Comparison of ENCODE assay signal across 7 cellular contexts in the genomic region with DNA sequence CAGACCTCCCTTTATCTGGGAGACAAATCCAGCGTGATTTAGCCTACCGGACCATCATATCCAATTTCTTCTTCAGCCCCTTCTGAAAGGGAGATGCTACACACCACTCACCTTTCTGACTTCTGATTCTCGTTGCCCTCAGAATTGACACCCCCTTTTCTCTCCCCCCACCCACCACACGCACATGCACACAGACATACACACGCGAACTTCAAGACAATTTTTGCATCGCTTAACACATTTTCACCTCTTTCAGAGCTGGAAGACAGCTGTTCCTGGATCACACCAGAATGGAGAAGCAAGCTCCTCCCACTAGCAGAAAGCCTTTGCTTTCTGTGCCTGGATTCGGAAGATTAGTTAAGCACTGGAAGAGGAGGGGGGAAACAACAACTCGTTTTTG. TPM values are rescaled to one million over a fixed set of nuclear protein-coding genes. Genes with fewer than 3 reads are reported as not detected.
DNase-seq lines count a peak whose midpoint lies in the region; ATAC-seq lines count a peak whose summit lies in the region.

No MANE protein-coding gene starts in this region.

- peak overlapping the region; percentile 75 for H3K4me3 Mint-ChIP-seq in natural killer cell treated with Interleukin-12 subunit alpha and Interleukin-12 subunit beta and Interleukin-15 and Interleukin-18, amount 100 ng/mL, for 72 hours

- H3K27me3 Mint-ChIP-seq in natural killer cell treated with Interleukin-12 subunit alpha and Interleukin-12 subunit beta and Interleukin-15 and Interleukin-18, amount 100 ng/mL, for 72 hours, result peaks cover 28 to 71% of the 10 kb centered on the region in 2 donors

- DNase-seq in NCI-H345 (lab: John Stamatoyannopoulos, UW) (peak; percentile 28), dermis blood vessel endothelial cell (peak; percentile 57), activated gamma-delta T cell (lab: John Stamatoyannopoulos, UW) (no peak), NOMO-1 treated with dmso at 0.1 percent for 144 hours (lab: John Stamatoyannopoulos, UW; ENCODE audit: unreplicated experiment) (no peak)
- no peak for DNase-seq in natural killer cell treated with Interleukin-12 subunit alpha and Interleukin-12 subunit beta and Interleukin-15 and Interleukin-18, amount 100 ng/mL, for 72 hours (ENCODE audit: low spot score)

- peaks cover 4% of the 10 kb centered on the region for H3K36me3 Mint-ChIP-seq in natural killer cell treated with Interleukin-12 subunit alpha and Interleukin-12 subunit beta and Interleukin-15 and Interleukin-18, amount 100 ng/mL, for 72 hours

- peaks cover 11 to 27% of the 10 kb centered on the region in 2 donors for H3K4me1 Mint-ChIP-seq in natural killer cell treated with Interleukin-12 subunit alpha and Interleukin-12 subunit beta and Interleukin-15 and Interleukin-18, amount 100 ng/mL, for 72 hours (ENCODE audit: low read depth in 2 of 2)

- no peaks in the 10 kb centered on the region for H3K9me3 Mint-ChIP-seq in natural killer cell treated with Interleukin-12 subunit alpha and Interleukin-12 subunit beta and Interleukin-15 and Interleukin-18, amount 100 ng/mL, for 72 hours

- no peak for ATAC-seq in natural killer cell treated with Interleukin-12 subunit alpha and Interleukin-12 subunit beta and Interleukin-15 and Interleukin-18, amount 100 ng/mL, for 72 hours
- ATAC-seq in HG03378 (IDR thresholded peaks at IDR 0.05; ENCODE audit: unreplicated experiment), result no peak

- H3K27ac Mint-ChIP-seq in natural killer cell treated with Interleukin-12 subunit alpha and Interleukin-12 subunit beta and Interleukin-15 and Interleukin-18, amount 100 ng/mL, for 72 hours, result peak overlapping the region in 1 of 2 donors; percentile 56

- peak overlapping the region; percentile 60 for H3K4me3 ChIP-seq in GM08714 (ENCODE audit: low read length)

RNA-seq across cellular contexts. Expression of gene SNCA, which starts 1.0 kb away (rescaled TPM):
- total RNA-seq in dermis blood vessel endothelial cell, result 140 and 167 TPM in 2 replicates
- 10 to 100 TPM in 1 of 2 donors, 1 to 10 TPM in 1; 6.2 to 19.8 TPM for total RNA-seq in natural killer cell treated with Interleukin-12 subunit alpha and Interleukin-12 subunit beta and Interleukin-15 and Interleukin-18, amount 100 ng/mL, for 72 hours

RNA-seq across cellular contexts. Expression of gene MMRN1, which starts 56.6 kb away (rescaled TPM):
- total RNA-seq in dermis blood vessel endothelial cell, result 2,743 and 3,766 TPM in 2 replicates
- under 1 TPM; 0.17 to 0.31 TPM for total RNA-seq in natural killer cell treated with Interleukin-12 subunit alpha and Interleukin-12 subunit beta and Interleukin-15 and Interleukin-18, amount 100 ng/mL, for 72 hours

Comparison
In these comparisons a context has a peak if more than half of its experiments do, and no peak if none do; other contexts are left out.
1. DNase-seq: peak in NCI-H345 (single experiment) and dermis blood vessel endothelial cell (single experiment); none in natural killer cell treated with Interleukin-12 subunit alpha and Interleukin-12 subunit beta and Interleukin-15 and Interleukin-18, amount 100 ng/mL, for 72 hours (single experiment), activated gamma-delta T cell (single experiment) and NOMO-1 treated with dmso at 0.1 percent for 144 hours (single experiment).
2. RNA of gene MMRN1, which starts 56.6 kb away (total RNA-seq): 2,743 to 3,766 TPM in dermis blood vessel endothelial cell; 0.17 to 0.31 TPM in natural killer cell treated with Interleukin-12 subunit alpha and Interleukin-12 subunit beta and Interleukin-15 and Interleukin-18, amount 100 ng/mL, for 72 hours; every median in the first group is over 1,000 times any median in the second.